Comparison of ENCODE assay signal across 16 cellular contexts in the genomic region with DNA sequence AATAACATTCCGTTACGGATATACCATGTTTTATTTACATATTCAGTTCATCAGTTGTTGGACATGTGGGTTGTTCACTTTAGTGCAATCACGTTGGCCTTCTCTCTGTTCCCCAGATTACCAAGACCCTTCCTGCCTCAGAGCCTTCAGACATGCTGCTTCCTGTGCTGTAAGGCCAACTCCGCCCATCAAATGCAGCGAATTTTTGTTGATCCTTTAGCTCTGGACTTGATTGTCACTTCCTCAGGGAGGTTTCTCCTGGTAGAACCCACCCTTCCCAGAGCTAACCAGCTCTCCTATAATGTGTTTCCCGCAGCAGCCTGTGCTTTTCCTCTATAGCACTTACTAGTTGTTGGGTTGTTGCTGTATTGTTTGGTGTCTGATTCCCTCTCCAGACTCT. TPM values are rescaled to one million over a fixed set of nuclear protein-coding genes. Genes with fewer than 3 reads are reported as not detected.
DNase-seq lines count a peak whose midpoint lies in the region; ATAC-seq and TF ChIP-seq lines count a peak whose summit lies in the region.
"Had no signal": no experiment of that assay in that cellular context is flagged by ENCODE, and none has a peak within 500 bp of the region (broad histone marks: within the 10 kb centered on the region; RNA-seq: fewer than 3 reads in every experiment).

No MANE protein-coding gene starts in this region.

- no peak overlapping the region for H3K4me3 Mint-ChIP-seq in dendritic cell treated with granulocyte-macrophage colony-stimulating factor and Interleukin-4, amounts not matched to agents 40 ng/mL and 50 ng/mL, for 4 days
- H3K4me3 Mint-ChIP-seq in mesothelial cell of epicardium: no peak overlapping the region

- H3K9me3 Mint-ChIP-seq in dendritic cell treated with granulocyte-macrophage colony-stimulating factor and Interleukin-4, amounts not matched to agents 40 ng/mL and 50 ng/mL, for 4 days: no peaks in the 10 kb centered on the region
- H3K9me3 Mint-ChIP-seq in mesothelial cell of epicardium: peaks cover 4% of the 10 kb centered on the region

- intact Hi-C loops in left cardiac atrium (cut with DNase I): no loop called here
- intact Hi-C loops in Right ventricle myocardium inferior (cut with DNase I): no loop called here
- intact Hi-C loops in dendritic cell treated with granulocyte-macrophage colony-stimulating factor and Interleukin-4, amounts not matched to agents 40 ng/mL and 50 ng/mL, for 4 days (cut with micrococcal nuclease): loop anchor here (5.0 kb wide), 1 partner anchor 44 kb away; no protein-coding TSS in a partner anchor

- H3K27ac Mint-ChIP-seq in dendritic cell treated with granulocyte-macrophage colony-stimulating factor and Interleukin-4, amounts not matched to agents 40 ng/mL and 50 ng/mL, for 4 days: peak overlapping the region; percentile 58
- peak overlapping the region; percentile 27 for H3K27ac Mint-ChIP-seq in mesothelial cell of epicardium

- H3K4me1 Mint-ChIP-seq in dendritic cell treated with granulocyte-macrophage colony-stimulating factor and Interleukin-4, amounts not matched to agents 40 ng/mL and 50 ng/mL, for 4 days (ENCODE audit: low read depth): peaks cover 34% of the 10 kb centered on the region
- peaks cover 18% of the 10 kb centered on the region for H3K4me1 Mint-ChIP-seq in mesothelial cell of epicardium

- no peak for TF ChIP-seq CTCF in mesothelial cell of epicardium (IDR thresholded peaks at IDR 0.05; ENCODE audit: unreplicated experiment)

- DNase-seq in left cardiac atrium (peak; percentile 42), Right ventricle myocardium inferior (ENCODE audit: missing footprints) (no peak), mesothelial cell of epicardium (ENCODE audit: low spot score in 2 of 2, unreplicated experiment in 2 of 2) (no peak), hypothalamus (lab: John Stamatoyannopoulos, UW) (no peak), NCI-H2227 treated with DMSO at 0.1 percent for 48 hours (lab: John Stamatoyannopoulos, UW) (no peak)
- DNase-seq: activated T-cell treated with anti-CD3 and anti-CD28 coated beads, Interleukin-2, amount 50 U/mL, for 48 hours; amygdala; effector CD4-positive, alpha-beta T cell; foreskin keratinocyte; kidney; NCI-H2081 treated with DMSO at 0.1 percent for 48 hours; occipital lobe; stimulated activated CD4-positive, alpha-beta T cell treated with anti-CD3 and anti-CD28 coated beads, Interleukin-12 subunit alpha, Interleukin-12 subunit beta, amount 100 ng/mL, for 4 hours had no signal

- H3K36me3 Mint-ChIP-seq in dendritic cell treated with granulocyte-macrophage colony-stimulating factor and Interleukin-4, amounts not matched to agents 40 ng/mL and 50 ng/mL, for 4 days (ENCODE audit: low read depth): peaks cover 14% of the 10 kb centered on the region
- peaks cover 1% of the 10 kb centered on the region for H3K36me3 Mint-ChIP-seq in mesothelial cell of epicardium

- no peaks in the 10 kb centered on the region for H3K27me3 Mint-ChIP-seq in dendritic cell treated with granulocyte-macrophage colony-stimulating factor and Interleukin-4, amounts not matched to agents 40 ng/mL and 50 ng/mL, for 4 days
- H3K27me3 Mint-ChIP-seq in mesothelial cell of epicardium (ENCODE audit: low read depth): no peaks in the 10 kb centered on the region

- peak in 1 of 2 donors; percentile 58 for ATAC-seq in left cardiac atrium
- ATAC-seq in Right ventricle myocardium inferior: no peak
- no peak for ATAC-seq in HG03045 (IDR thresholded peaks at IDR 0.05; ENCODE audit: unreplicated experiment)
- no peak for ATAC-seq in HG02642 (IDR thresholded peaks at IDR 0.05; ENCODE audit: poor library complexity, unreplicated experiment)

RNA-seq across cellular contexts. Expression of gene SWAP70, which starts 39.4 kb away (rescaled TPM):
- total RNA-seq in left cardiac atrium: 10 to 100 TPM; 27.4 to 37.7 TPM
- 22.6 TPM for total RNA-seq in Right ventricle myocardium inferior
- total RNA-seq in mesothelial cell of epicardium: 22.9 to 25.9 TPM (median 24.0 TPM) in 3 replicates
